10 cellular contexts compared by ENCODE assay signal in genomic region chr7:1829111-1829510, GRCh38.
"Had no signal": no experiment of that assay in that cellular context is flagged by ENCODE, and none has a peak within 500 bp of the region (broad histone marks: within the 10 kb centered on the region; RNA-seq: fewer than 3 reads in every experiment).

No MANE protein-coding gene starts in this region.

- H3K36me3 ChIP-seq: uterus had no signal

- H3K27me3 ChIP-seq: uterus had no signal

- H3K4me3 Mint-ChIP-seq: activated CD8-positive, alpha-beta T cell treated with anti-CD3 and anti-CD28 coated beads for 36 hours; activated T-helper 17 cell treated with anti-CD3 and anti-CD28 coated beads, Interleukin-2, amount 50 U/mL, for 72 hours; stimulated activated naive CD8-positive, alpha-beta T cell treated with anti-CD3 and anti-CD28 coated beads, Interleukin-15, Interleukin-2, amounts not matched to agents 100 ng/mL and 50 ng/mL, for 24 hours had no signal

- H3K27ac Mint-ChIP-seq: activated CD8-positive, alpha-beta T cell treated with anti-CD3 and anti-CD28 coated beads for 36 hours; activated naive CD4-positive, alpha-beta T cell treated with anti-CD3 and anti-CD28 coated beads, Interleukin-2, amount 50 U/mL, for 72 hours; activated T-helper 17 cell treated with anti-CD3 and anti-CD28 coated beads, Interleukin-2, amount 50 U/mL, for 72 hours; stimulated activated naive CD8-positive, alpha-beta T cell treated with anti-CD3 and anti-CD28 coated beads, Interleukin-15, Interleukin-2, amounts not matched to agents 100 ng/mL and 50 ng/mL, for 24 hours had no signal

- ATAC-seq: activated CD8-positive, alpha-beta T cell treated with anti-CD3 and anti-CD28 coated beads for 36 hours; activated naive CD4-positive, alpha-beta T cell treated with anti-CD3 and anti-CD28 coated beads, Interleukin-2, amount 50 U/mL, for 72 hours; activated T-helper 17 cell treated with anti-CD3 and anti-CD28 coated beads, Interleukin-2, amount 50 U/mL, for 72 hours had no signal

- H3K4me3 ChIP-seq: uterus had no signal

- H3K27ac ChIP-seq: uterus had no signal

- H3K4me1 ChIP-seq: uterus had no signal

- DNase-seq: activated CD8-positive, alpha-beta T cell treated with anti-CD3 and anti-CD28 coated beads for 36 hours; foreskin melanocyte; naive B cell; stimulated activated CD4-positive, alpha-beta T cell treated with anti-CD3 and anti-CD28 coated beads, Interleukin-4, amount 100 ng/mL, for 1 hour; stimulated activated CD8-positive, alpha-beta memory T cell treated with anti-CD3 and anti-CD28 coated beads, Interleukin-4, amount 100 ng/mL, for 48 hours; T1000; uterus had no signal

- H3K9me3 ChIP-seq: uterus had no signal

- H3K27me3 Mint-ChIP-seq: activated CD8-positive, alpha-beta T cell treated with anti-CD3 and anti-CD28 coated beads for 36 hours; activated T-helper 17 cell treated with anti-CD3 and anti-CD28 coated beads, Interleukin-2, amount 50 U/mL, for 72 hours; naive B cell; stimulated activated naive CD8-positive, alpha-beta T cell treated with anti-CD3 and anti-CD28 coated beads, Interleukin-15, Interleukin-2, amounts not matched to agents 100 ng/mL and 50 ng/mL, for 24 hours had no signal
